In genomic region chr5:137622850-137623249, GRCh38 we compare ENCODE assay signal across 10 cellular contexts.
DNase-seq lines count a peak whose midpoint lies in the region; ATAC-seq, FAIRE-seq and TF ChIP-seq lines count a peak whose summit lies in the region.
"Had no signal": no experiment of that assay in that cellular context is flagged by ENCODE, and none has a peak within 500 bp of the region (broad histone marks: within the 10 kb centered on the region; RNA-seq: fewer than 3 reads in every experiment).

No MANE protein-coding gene starts in this region.

- H3K4me3 ChIP-seq in adipocyte (ENCODE audit: low read length) (no peak overlapping the region), right atrium auricular region (no peak overlapping the region)

- no peak for TF ChIP-seq CTCF in right atrium auricular region (IDR thresholded peaks at IDR 0.05)

- no peaks in the 10 kb centered on the region for H3K4me1 Mint-ChIP-seq in activated CD4-positive, alpha-beta T cell treated with anti-CD3 and anti-CD28 coated beads for 36 hours
- H3K4me1 Mint-ChIP-seq: stimulated activated naive CD8-positive, alpha-beta T cell treated with anti-CD3 and anti-CD28 coated beads, Interleukin-15, amount 100 ng/mL, for 72 hours had no signal

- H3K36me3 Mint-ChIP-seq in activated CD4-positive, alpha-beta T cell treated with anti-CD3 and anti-CD28 coated beads for 36 hours (ENCODE audit: low read depth): peaks cover 10% of the 10 kb centered on the region

- no peaks in the 10 kb centered on the region for H3K36me3 ChIP-seq in adipocyte (ENCODE audit: control insufficient read depth, insufficient read depth, low read length, severe bottlenecking)
- H3K36me3 ChIP-seq in right atrium auricular region: no peaks in the 10 kb centered on the region

- H3K27ac Mint-ChIP-seq in activated CD4-positive, alpha-beta T cell treated with anti-CD3 and anti-CD28 coated beads for 36 hours: no peak overlapping the region
- H3K27ac Mint-ChIP-seq: stimulated activated naive CD8-positive, alpha-beta T cell treated with anti-CD3 and anti-CD28 coated beads, Interleukin-15, amount 100 ng/mL, for 72 hours had no signal

- H3K4me3 Mint-ChIP-seq in activated CD4-positive, alpha-beta T cell treated with anti-CD3 and anti-CD28 coated beads for 36 hours: no peak overlapping the region
- H3K4me3 Mint-ChIP-seq: stimulated activated naive CD8-positive, alpha-beta T cell treated with anti-CD3 and anti-CD28 coated beads, Interleukin-15, amount 100 ng/mL, for 72 hours had no signal

- no peaks in the 10 kb centered on the region for H3K27me3 Mint-ChIP-seq in activated CD4-positive, alpha-beta T cell treated with anti-CD3 and anti-CD28 coated beads for 36 hours
- H3K27me3 Mint-ChIP-seq: stimulated activated naive CD8-positive, alpha-beta T cell treated with anti-CD3 and anti-CD28 coated beads, Interleukin-15, amount 100 ng/mL, for 72 hours had no signal

- H3K9me3 ChIP-seq in adipocyte (ENCODE audit: control insufficient read depth, low read length): no peaks in the 10 kb centered on the region
- H3K9me3 ChIP-seq in right atrium auricular region: no peaks in the 10 kb centered on the region

- peak overlapping the region; percentile 86 to 90 for H3K27ac ChIP-seq in right atrium auricular region
- peak overlapping the region; percentile 28 for H3K27ac ChIP-seq in substantia nigra (ENCODE audit: low read depth, low read length, poor library complexity, severe bottlenecking)

- ATAC-seq in HG02884 (IDR thresholded peaks at IDR 0.05; ENCODE audit: unreplicated experiment) (peak; percentile 69), HG02610 (IDR thresholded peaks at IDR 0.05; ENCODE audit: unreplicated experiment) (no peak)
- no peak for ATAC-seq in activated CD4-positive, alpha-beta T cell treated with anti-CD3 and anti-CD28 coated beads for 36 hours
- ATAC-seq: stimulated activated naive CD8-positive, alpha-beta T cell treated with anti-CD3 and anti-CD28 coated beads, Interleukin-15, amount 100 ng/mL, for 72 hours had no signal

- CTCF ChIA-PET in activated CD4-positive, alpha-beta T cell treated with anti-CD3 and anti-CD28 coated beads for 36 hours (lab: Charles Lee): interaction anchor here (0.9 to 1.3 kb wide), 2 partner anchors 34 to 128 kb away, joined by 3 to 5 read pairs; no protein-coding TSS in a partner anchor

- no peaks in the 10 kb centered on the region for H3K9me3 Mint-ChIP-seq in activated CD4-positive, alpha-beta T cell treated with anti-CD3 and anti-CD28 coated beads for 36 hours (ENCODE audit: low read depth)
- H3K9me3 Mint-ChIP-seq: stimulated activated naive CD8-positive, alpha-beta T cell treated with anti-CD3 and anti-CD28 coated beads, Interleukin-15, amount 100 ng/mL, for 72 hours had no signal

- intact Hi-C loops in activated CD4-positive, alpha-beta T cell treated with anti-CD3 and anti-CD28 coated beads for 36 hours (cut with DNase I, micrococcal nuclease): no loop called here

- no peak for FAIRE-seq in RCC 7860 (lab: Jason Lieb, UNC)

- POLR2A ChIA-PET in activated CD4-positive, alpha-beta T cell treated with anti-CD3 and anti-CD28 coated beads for 36 hours (lab: Charles Lee): no interaction called here

- H3K4me1 ChIP-seq in adipocyte (ENCODE audit: control insufficient read depth, insufficient read depth, low read length): peaks cover 69% of the 10 kb centered on the region
- H3K4me1 ChIP-seq in right atrium auricular region: peaks cover 0 to 62% of the 10 kb centered on the region in 2 donors

- H3K27me3 ChIP-seq in adipocyte (replicated peaks; ENCODE audit: control insufficient read depth, insufficient read depth, low read length) (no peaks in the 10 kb centered on the region), right atrium auricular region (no peaks in the 10 kb centered on the region)

- DNase-seq in adipocyte (ENCODE audit: low read depth) (peak; percentile 18), right atrium auricular region (ENCODE audit: low spot score) (peak; percentile 87), substantia nigra (lab: John Stamatoyannopoulos, UW) (peak in 47 of 49 donors; percentile 30 to 93 (median 83)), RCC 7860 (ENCODE audit: low spot score) (no peak), NCI-H526 treated with DMSO at 0.1 percent for 48 hours (lab: John Stamatoyannopoulos, UW) (no peak)
- no peak for DNase-seq in activated CD4-positive, alpha-beta T cell treated with anti-CD3 and anti-CD28 coated beads for 36 hours
- DNase-seq: central memory CD4-positive, alpha-beta T cell; stimulated activated naive CD8-positive, alpha-beta T cell treated with anti-CD3 and anti-CD28 coated beads, Interleukin-15, amount 100 ng/mL, for 72 hours had no signal

- peak overlapping the region; percentile 1 for H3K9ac ChIP-seq in adipocyte (ENCODE audit: low read length)

Comparison
In these comparisons a context has a peak if more than half of its experiments do, and no peak if none do; other contexts are left out.
1. DNase-seq: peak in adipocyte (single experiment), right atrium auricular region (single experiment) and substantia nigra (47 of 49); none in activated CD4-positive, alpha-beta T cell treated with anti-CD3 and anti-CD28 coated beads for 36 hours (single experiment), RCC 7860 (single experiment) and NCI-H526 treated with DMSO at 0.1 percent for 48 hours (single experiment).